14 cellular contexts compared by ENCODE assay signal in the genomic region with DNA sequence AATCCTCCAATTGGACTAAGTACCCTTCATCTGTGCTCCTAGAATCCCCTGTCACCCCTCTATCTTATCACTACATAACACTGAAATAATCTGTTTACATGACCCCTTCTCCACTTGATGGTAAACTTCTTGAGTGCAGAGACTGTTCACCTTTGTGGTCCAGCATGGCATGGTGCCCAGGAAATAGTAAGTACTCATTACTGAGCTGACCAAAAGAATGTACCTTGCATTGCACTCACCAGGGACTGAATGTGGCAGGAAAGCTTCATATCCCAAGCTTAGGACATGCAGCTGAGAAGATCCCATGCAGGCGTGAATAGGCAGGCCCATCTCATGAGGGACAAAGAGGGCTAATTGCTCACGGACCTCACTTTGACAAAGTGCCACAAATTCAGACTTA. TPM values are rescaled to one million over a fixed set of nuclear protein-coding genes. Genes with fewer than 3 reads are reported as not detected.
DNase-seq lines count a peak whose midpoint lies in the region; ATAC-seq and FAIRE-seq lines count a peak whose summit lies in the region.
"Had no signal": no experiment of that assay in that cellular context is flagged by ENCODE, and none has a peak within 500 bp of the region (broad histone marks: within the 10 kb centered on the region; RNA-seq: fewer than 3 reads in every experiment).

No MANE protein-coding gene starts in this region.

- peak; percentile 99 for FAIRE-seq in urothelium cell line (lab: Jason Lieb, UNC)
- FAIRE-seq: K562 had no signal

- H3K27ac Mint-ChIP-seq in T-helper 17 cell, result no peak overlapping the region
- H3K27ac Mint-ChIP-seq: activated CD4-positive, alpha-beta memory T cell treated with anti-CD3 and anti-CD28 coated beads for 36 hours; naive thymus-derived CD4-positive, alpha-beta T cell had no signal

- H3K9me3 ChIP-seq in T-helper 17 cell (ENCODE audit: control insufficient read depth, low read length, poor library complexity, severe bottlenecking), result no peaks in the 10 kb centered on the region

- peak; percentile 5 for DNase-seq in NCI-H510A treated with DMSO at 0.1 percent for 48 hours (lab: John Stamatoyannopoulos, UW)
- DNase-seq in NCI-H510A (lab: John Stamatoyannopoulos, UW), result no peak
- peak; percentile 12 for DNase-seq in RKO (ENCODE audit: low spot score)
- DNase-seq in fibroblast of peridontal ligament (ENCODE audit: extremely low read depth), result peak; percentile 10
- DNase-seq in urothelium cell line (ENCODE audit: low spot score), result peak; percentile 89
- DNase-seq in T-helper 17 cell, result no peak
- DNase-seq in SHP77 treated with DMSO at 0.1 percent for 48 hours (lab: John Stamatoyannopoulos, UW), result no peak
- DNase-seq: activated CD4-positive, alpha-beta memory T cell treated with anti-CD3 and anti-CD28 coated beads for 36 hours; effector CD4-positive, alpha-beta T cell; naive thymus-derived CD4-positive, alpha-beta T cell had no signal

- ATAC-seq in T-helper 17 cell (no peak), HG03196 (IDR thresholded peaks at IDR 0.05; ENCODE audit: unreplicated experiment) (no peak)
- ATAC-seq: K562; naive thymus-derived CD4-positive, alpha-beta T cell had no signal

- H3K36me3 Mint-ChIP-seq in T-helper 17 cell (ENCODE audit: low read depth), result no peaks in the 10 kb centered on the region
- H3K36me3 Mint-ChIP-seq: activated CD4-positive, alpha-beta memory T cell treated with anti-CD3 and anti-CD28 coated beads for 36 hours; activated naive CD8-positive, alpha-beta T cell had no signal

- H3K4me3 Mint-ChIP-seq in T-helper 17 cell, result no peak overlapping the region
- H3K4me3 Mint-ChIP-seq: activated CD4-positive, alpha-beta memory T cell treated with anti-CD3 and anti-CD28 coated beads for 36 hours; activated naive CD8-positive, alpha-beta T cell; naive thymus-derived CD4-positive, alpha-beta T cell had no signal

- no peaks in the 10 kb centered on the region for H3K27me3 Mint-ChIP-seq in T-helper 17 cell
- H3K27me3 Mint-ChIP-seq: activated CD4-positive, alpha-beta memory T cell treated with anti-CD3 and anti-CD28 coated beads for 36 hours; activated naive CD8-positive, alpha-beta T cell had no signal

- peaks cover 10% of the 10 kb centered on the region for H3K4me1 Mint-ChIP-seq in T-helper 17 cell

RNA-seq across cellular contexts. Expression of gene GARIN2, which starts 1.4 kb away (rescaled TPM):
- total RNA-seq in T-helper 17 cell, result not detected
- total RNA-seq: activated CD4-positive, alpha-beta memory T cell treated with anti-CD3 and anti-CD28 coated beads for 36 hours; K562; naive thymus-derived CD4-positive, alpha-beta T cell; NCI-H460 had no signal

RNA-seq across cellular contexts. Expression of gene PALS1, which starts 53.4 kb away (rescaled TPM):
- 10 to 100 TPM in 1 of 2 donors, 1 to 10 TPM in 1; 8.9 to 10.0 TPM for total RNA-seq in T-helper 17 cell

Comparison
In these comparisons a context has a peak if more than half of its experiments do, and no peak if none do; other contexts are left out.
1. DNase-seq: peak in NCI-H510A treated with DMSO at 0.1 percent for 48 hours (single experiment), RKO (single experiment), fibroblast of peridontal ligament (single experiment) and urothelium cell line (single experiment); none in NCI-H510A (single experiment), T-helper 17 cell (0 of 3) and SHP77 treated with DMSO at 0.1 percent for 48 hours (single experiment).